22 cellular contexts compared by ENCODE assay signal in genomic region chr14:22271838-22272237, GRCh38.
A peak's percentile ranks its signal among the peaks of the same experiment; 100 is the strongest.
DNase-seq lines count a peak whose midpoint lies in the region; ATAC-seq and TF ChIP-seq lines count a peak whose summit lies in the region.
"Had no signal": no experiment of that assay in that cellular context is flagged by ENCODE, and none has a peak within 500 bp of the region (broad histone marks: within the 10 kb centered on the region; RNA-seq: fewer than 3 reads in every experiment).

No MANE protein-coding gene starts in this region.

- no peak for TF ChIP-seq RAD21 in IMR-90 (IDR thresholded peaks at IDR 0.05; ENCODE audit: low read length)

- no peak for DNase-seq in activated naive CD4-positive, alpha-beta T cell treated with anti-CD3 and anti-CD28 coated beads for 36 hours
- no peak for DNase-seq in activated naive CD4-positive, alpha-beta T cell treated with Interleukin-2 at 50 U/mL for 16 hours
- DNase-seq in IMR-90, result no peak
- no peak for DNase-seq in central memory CD8-positive, alpha-beta T cell (ENCODE audit: low spot score in 2 of 2)
- DNase-seq: activated gamma-delta T cell treated with Interleukin-2 at 50 U/mL for 16 hours; DMS153; effector CD4-positive, alpha-beta T cell; erythroblast; foreskin fibroblast; GF-D8; H7; left ventricle myocardium inferior; MG63; NCI-H1436; NCI-H2107; NCI-H524; sigmoid colon; uterus had no signal

- no peak overlapping the region for H3K4me2 ChIP-seq in IMR-90 (ENCODE audit: low read depth, low read length)

- no peaks in the 10 kb centered on the region for H3K9me3 Mint-ChIP-seq in activated naive CD4-positive, alpha-beta T cell treated with anti-CD3 and anti-CD28 coated beads for 36 hours
- H3K9me3 Mint-ChIP-seq in central memory CD8-positive, alpha-beta T cell, result no peaks in the 10 kb centered on the region

- POLR2A ChIA-PET in IMR-90 (lab: Charles Lee; ENCODE audit: unreplicated experiment), result no interaction called here

- H2BK120ac ChIP-seq in IMR-90 (ENCODE audit: low read depth, low read length), result peak overlapping the region; percentile 48; the same call in 1 of the 2 replicates

- no CpG with 5 or more reads among the region's 4 CpGs for WGBS in IMR-90 (ENCODE audit: extremely low coverage in 2 of 2, insufficient read length in 1 of 2), 2 experiments
- 47% methylated on average over 4 of the region's 4 CpGs for WGBS in thymus

- no peak overlapping the region for H2AK9ac ChIP-seq in IMR-90 (replicated peaks; ENCODE audit: low read depth, low read length, poor library complexity)

- no peak overlapping the region for H3K4me3 Mint-ChIP-seq in activated naive CD4-positive, alpha-beta T cell treated with anti-CD3 and anti-CD28 coated beads for 36 hours
- peak overlapping the region; percentile 50 for H3K4me3 Mint-ChIP-seq in central memory CD8-positive, alpha-beta T cell

- dilution Hi-C loops in IMR-90 (cut with HindIII; ENCODE audit: low sequenced_read_pairs, unreplicated experiment), result no loop called here

- H3K4ac ChIP-seq in IMR-90 (ENCODE audit: low read depth, low read length), result no peak overlapping the region; the same call in 1 of the 2 replicates

- H3K9ac ChIP-seq in IMR-90 (ENCODE audit: low read depth, low read length), result no peak overlapping the region

- intact Hi-C loops in activated naive CD4-positive, alpha-beta T cell treated with anti-CD3 and anti-CD28 coated beads for 36 hours (cut with micrococcal nuclease), result loop anchor here (2.0 kb wide), 1 partner anchor 41 kb away; no protein-coding TSS in a partner anchor
- intact Hi-C loops in IMR-90 (cut with micrococcal nuclease), result no loop called here

- no peak overlapping the region for H2BK5ac ChIP-seq in IMR-90 (ENCODE audit: low read depth, low read length, poor library complexity, severe bottlenecking)

- H3K27ac ChIP-seq in IMR-90 (ENCODE audit: insufficient read depth, low read length) (no peak overlapping the region), thymus (ENCODE audit: low read depth) (peak overlapping the region; percentile 60)
- H3K27ac ChIP-seq: left ventricle myocardium inferior, sigmoid colon, suprapubic skin, uterus had no signal

- ATAC-seq in IMR-90 (ENCODE audit: low read depth) (no peak), GM21360 (IDR thresholded peaks at IDR 0.05; ENCODE audit: unreplicated experiment) (no peak), GM19324 (IDR thresholded peaks at IDR 0.05; ENCODE audit: low FRiP score, unreplicated experiment) (no peak)
- no peak for ATAC-seq in central memory CD8-positive, alpha-beta T cell (replicated peaks; ENCODE audit: extremely low read depth, poor library complexity, severe bottlenecking)

- H3K14ac ChIP-seq in IMR-90 (replicated peaks; ENCODE audit: low read depth, low read length), result no peak overlapping the region

- no peak overlapping the region for H4K8ac ChIP-seq in IMR-90 (ENCODE audit: low read depth in 2 of 2, low read length in 2 of 2)

- TF ChIP-seq CTCF in IMR-90 (conservative IDR thresholded peaks at IDR 0.05; ENCODE audit: low read depth, low read length), result no peak

- no peaks in the 10 kb centered on the region; the same call in 1 of the 2 replicates for H3K27me3 ChIP-seq in IMR-90 (ENCODE audit: control insufficient read depth, insufficient read depth, low read length)
- H3K27me3 ChIP-seq in thymus (ENCODE audit: control insufficient read depth, insufficient read depth), result no peaks in the 10 kb centered on the region
- H3K27me3 ChIP-seq: MG63, sigmoid colon, uterus had no signal

- no peaks in the 10 kb centered on the region for H3K36me3 Mint-ChIP-seq in activated naive CD4-positive, alpha-beta T cell treated with anti-CD3 and anti-CD28 coated beads for 36 hours (ENCODE audit: low read depth)
- no peaks in the 10 kb centered on the region for H3K36me3 Mint-ChIP-seq in central memory CD8-positive, alpha-beta T cell (ENCODE audit: insufficient read depth)

- in situ Hi-C loops in IMR-90 (cut with MboI; ENCODE audit: low sequenced_read_pairs), result no loop called here

- no peaks in the 10 kb centered on the region for H3K36me3 ChIP-seq in IMR-90 (ENCODE audit: control insufficient read depth, insufficient read depth, low read length)
- no peaks in the 10 kb centered on the region for H3K36me3 ChIP-seq in thymus (ENCODE audit: control insufficient read depth, insufficient read depth)
- H3K36me3 ChIP-seq: left ventricle myocardium inferior, MG63, sigmoid colon, suprapubic skin, uterus had no signal

- no peak for TF ChIP-seq POLR2A in IMR-90 (IDR thresholded peaks at IDR 0.05; ENCODE audit: low read depth, low read length)

- no peaks in the 10 kb centered on the region for H4K20me1 ChIP-seq in IMR-90 (ENCODE audit: insufficient read depth, low read length)

- CTCF ChIA-PET in activated naive CD4-positive, alpha-beta T cell treated with anti-CD3 and anti-CD28 coated beads for 36 hours (lab: Charles Lee), result interaction anchor here (0.6 kb wide), 1 partner anchor 237 kb away, joined by 3 read pairs; no protein-coding TSS in a partner anchor
- CTCF ChIA-PET in IMR-90 (lab: Yijun Ruan, JAX), result interaction anchor here (1.1 kb wide), 1 partner anchor 8 kb away, joined by 3 read pairs; no protein-coding TSS in a partner anchor

- no peak overlapping the region for H4K5ac ChIP-seq in IMR-90 (ENCODE audit: low read depth, low read length)

- H2BK15ac ChIP-seq in IMR-90 (ENCODE audit: low read depth, low read length), result no peak overlapping the region; the same call in 2 of the 3 replicates

- H3K79me1 ChIP-seq in IMR-90 (ENCODE audit: low read depth in 1 of 2, low read length in 2 of 2), result no peaks in the 10 kb centered on the region

- no peaks in the 10 kb centered on the region for H3K27me3 Mint-ChIP-seq in activated naive CD4-positive, alpha-beta T cell treated with anti-CD3 and anti-CD28 coated beads for 36 hours (ENCODE audit: low read depth)
- H3K27me3 Mint-ChIP-seq in central memory CD8-positive, alpha-beta T cell, result no peaks in the 10 kb centered on the region

- no TSS peak for BruUV-seq in IMR-90 (replicated peaks; lab: Mats Ljungman, UMichigan)

- H3K9me1 ChIP-seq in IMR-90 (ENCODE audit: insufficient read depth, low read length), result peaks cover 5% of the 10 kb centered on the region; the same call in 1 of the 2 replicates

- H3K4me3 ChIP-seq in IMR-90 (ENCODE audit: insufficient read depth, low read depth, low read length), result no peak overlapping the region
- peak overlapping the region; percentile 25 for H3K4me3 ChIP-seq in thymus (ENCODE audit: low read length)
- H3K4me3 ChIP-seq: left ventricle myocardium inferior, MG63, sigmoid colon, suprapubic skin, uterus had no signal

- H3K27ac Mint-ChIP-seq in activated naive CD4-positive, alpha-beta T cell treated with anti-CD3 and anti-CD28 coated beads for 36 hours, result peak overlapping the region; percentile 41
- no peak overlapping the region for H3K27ac Mint-ChIP-seq in central memory CD8-positive, alpha-beta T cell (ENCODE audit: low read depth)

- H3K23ac ChIP-seq in IMR-90 (ENCODE audit: low read depth, low read length), result no peak overlapping the region

- H3K56ac ChIP-seq in IMR-90 (ENCODE audit: extremely low read depth, insufficient read depth, low read length), result no peak overlapping the region

- no peak overlapping the region for H2AK5ac ChIP-seq in IMR-90 (ENCODE audit: low read depth, low read length)

- H2BK20ac ChIP-seq in IMR-90 (ENCODE audit: low read depth, low read length), result no peak overlapping the region

- H3K18ac ChIP-seq in IMR-90 (ENCODE audit: low read depth, low read length), result no peak overlapping the region

- 0 out of 2 replicates have a peak, but pooled peaks cover 2% of the 10 kb centered on the region for H3K4me1 ChIP-seq in IMR-90 (ENCODE audit: control insufficient read depth, insufficient read depth, low read length)
- peaks cover 5% of the 10 kb centered on the region for H3K4me1 ChIP-seq in thymus (ENCODE audit: control insufficient read depth, insufficient read depth, low read length)
- H3K4me1 ChIP-seq: left ventricle myocardium inferior, sigmoid colon, uterus had no signal

- H3K4me1 Mint-ChIP-seq in activated naive CD4-positive, alpha-beta T cell treated with anti-CD3 and anti-CD28 coated beads for 36 hours (ENCODE audit: low read depth), result peaks cover 2% of the 10 kb centered on the region
- no peaks in the 10 kb centered on the region for H3K4me1 Mint-ChIP-seq in central memory CD8-positive, alpha-beta T cell

- H4K91ac ChIP-seq in IMR-90 (ENCODE audit: insufficient read depth, low read depth, low read length), result no peak overlapping the region

- H3K9me3 ChIP-seq in IMR-90 (ENCODE audit: control insufficient read depth, insufficient read depth, low read length), result no peaks in the 10 kb centered on the region
- no peaks in the 10 kb centered on the region for H3K9me3 ChIP-seq in thymus (ENCODE audit: control insufficient read depth)
- H3K9me3 ChIP-seq: left ventricle myocardium inferior, MG63, sigmoid colon, suprapubic skin, uterus had no signal

- H2AFZ ChIP-seq in IMR-90 (replicated peaks; ENCODE audit: low read length, poor library complexity), result peak overlapping the region; percentile 3

TF ChIP-seq in IMR-90, 13 proteins besides CTCF, POLR2A, EP300 and RAD21 (continues in another document):
- TF ChIP-seq BHLHE40 (IDR thresholded peaks at IDR 0.05; ENCODE audit: low read depth, low read length) (no peak), RCOR1 (IDR thresholded peaks at IDR 0.05; ENCODE audit: insufficient replicate concordance, low read length) (no peak), FOS (IDR thresholded peaks at IDR 0.05; ENCODE audit: low read depth, low read length) (no peak), NFE2L2 (IDR thresholded peaks at IDR 0.05; ENCODE audit: low read depth, low read length) (no peak), MXI1 (IDR thresholded peaks at IDR 0.05; ENCODE audit: borderline replicate concordance, low read depth, low read length) (no peak), CHD1 (IDR thresholded peaks at IDR 0.05; ENCODE audit: low read depth, low read length) (no peak), USF2 (IDR thresholded peaks at IDR 0.05; ENCODE audit: low read depth, low read length) (no peak), MAZ (IDR thresholded peaks at IDR 0.05; ENCODE audit: borderline replicate concordance, low read depth, low read length) (no peak), MAFK (IDR thresholded peaks at IDR 0.05; ENCODE audit: low read depth, low read length) (no peak)
